Comparison of ENCODE assay signal across 3 cellular contexts in genomic region chr13:78759704-78760103, GRCh38.
TF ChIP-seq lines count a peak whose summit lies in the region.

No MANE protein-coding gene starts in this region.

TF ChIP-seq in SK-N-SH, 30 proteins besides CTCF, POLR2A, EP300 and RAD21 (continued from another document):
- no peak for TF ChIP-seq TEAD4 (IDR thresholded peaks at IDR 0.05; ENCODE audit: borderline replicate concordance, insufficient read depth)
- no peak for TF ChIP-seq FOXJ3 (CRISPR knock-in tag; IDR thresholded peaks at IDR 0.05)
- TF ChIP-seq REST (IDR thresholded peaks at IDR 0.05; ENCODE audit: low read depth, low read length), result no peak
- TF ChIP-seq ELF1 (IDR thresholded peaks at IDR 0.05), result no peak
- no peak for TF ChIP-seq USF2 (IDR thresholded peaks at IDR 0.05; ENCODE audit: borderline replicate concordance, low read depth, low read length)
- no peak for TF ChIP-seq FOXM1 (IDR thresholded peaks at IDR 0.05; ENCODE audit: low read depth)
- TF ChIP-seq CHD2 (IDR thresholded peaks at IDR 0.05; ENCODE audit: low read length, partially characterized antibody), result no peak
- TF ChIP-seq MXI1 (IDR thresholded peaks at IDR 0.05; ENCODE audit: low read depth, low read length), result no peak
- TF ChIP-seq USF1 (IDR thresholded peaks at IDR 0.05; ENCODE audit: borderline replicate concordance, low read depth), result no peak
- TF ChIP-seq POLR2AphosphoS5 (IDR thresholded peaks at IDR 0.05; ENCODE audit: low read depth, low read length), result no peak
TF ChIP-seq in SK-N-SH: peak in this region for 0.

TF ChIP-seq in SK-N-SH treated with all-trans-retinoic acid at 6 μM for 48 hours, 23 proteins besides CTCF, POLR2A, EP300 and RAD21 (continued from another document):
- TF ChIP-seq POU6F1 (CRISPR knock-in tag; IDR thresholded peaks at IDR 0.05; ENCODE audit: borderline replicate concordance, low read depth), result no peak
- TF ChIP-seq TOX (CRISPR knock-in tag; IDR thresholded peaks at IDR 0.05; ENCODE audit: borderline replicate concordance), result no peak
- no peak for TF ChIP-seq ZFP3 (CRISPR knock-in tag; IDR thresholded peaks at IDR 0.05)
- TF ChIP-seq PPARA (CRISPR knock-in tag; IDR thresholded peaks at IDR 0.05; ENCODE audit: borderline replicate concordance), result no peak
- no peak for TF ChIP-seq ESRRG (CRISPR knock-in tag; IDR thresholded peaks at IDR 0.05)
- no peak for TF ChIP-seq TSHZ2 (CRISPR knock-in tag; IDR thresholded peaks at IDR 0.05)
TF ChIP-seq in SK-N-SH treated with all-trans-retinoic acid at 6 μM for 48 hours: peak in this region for 0.

TF ChIP-seq in GM12878, 131 proteins besides CTCF, POLR2A, EP300 and RAD21 (continued from another document):
- TF ChIP-seq PBX3 (IDR thresholded peaks at IDR 0.05; ENCODE audit: insufficient replicate concordance, low read depth, low read length), result no peak
- TF ChIP-seq NBN (IDR thresholded peaks at IDR 0.05), result no peak
- no peak for TF ChIP-seq CBX5 (IDR thresholded peaks at IDR 0.05; ENCODE audit: low read depth)
- TF ChIP-seq ZNF622 (IDR thresholded peaks at IDR 0.05), result no peak
- no peak for TF ChIP-seq MYC (IDR thresholded peaks at IDR 0.05; ENCODE audit: insufficient read depth, insufficient read length, insufficient replicate concordance, low read length, severe bottlenecking)
